In the genomic region with DNA sequence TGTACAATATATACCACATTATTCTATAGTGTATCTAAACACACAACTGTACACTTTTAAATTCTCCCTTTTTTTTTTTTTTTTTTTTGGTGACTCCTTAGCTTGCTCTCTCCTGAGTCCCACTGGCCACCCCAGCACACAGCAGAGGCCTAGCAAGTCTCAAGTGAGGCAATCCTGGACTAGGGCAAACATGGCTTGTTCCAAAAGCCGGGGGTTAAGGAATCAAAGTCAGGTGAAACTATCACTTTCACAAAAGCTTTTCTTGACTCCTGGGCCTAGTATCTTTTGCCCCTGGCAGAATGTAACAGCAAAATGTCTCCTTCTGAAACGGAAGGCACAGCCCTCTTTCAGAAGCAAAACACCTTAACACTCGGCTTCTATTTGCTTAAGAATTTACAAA, we compare ENCODE assay signal across 22 cellular contexts. TPM values are rescaled to one million over a fixed set of nuclear protein-coding genes. Genes with fewer than 3 reads are reported as not detected.
DNase-seq lines count a peak whose midpoint lies in the region; ATAC-seq, FAIRE-seq and TF ChIP-seq lines count a peak whose summit lies in the region.
"Had no signal": no experiment of that assay in that cellular context is flagged by ENCODE, and none has a peak within 500 bp of the region (broad histone marks: within the 10 kb centered on the region; RNA-seq: fewer than 3 reads in every experiment).

No MANE protein-coding gene starts in this region.

- peaks cover 35% of the 10 kb centered on the region for H3K4me1 Mint-ChIP-seq in activated T-cell treated with anti-CD3 and anti-CD28 coated beads, Interleukin-2, amount 50 U/mL, for 4 hours (ENCODE audit: low read depth)

- no peak overlapping the region for H3K23ac ChIP-seq in H1 (ENCODE audit: insufficient read length)

- H2AK5ac ChIP-seq in H1 (ENCODE audit: low read depth, low read length): no peak overlapping the region

- H3K18ac ChIP-seq in H1 (ENCODE audit: extremely low read depth, low read length): no peak overlapping the region

- POLR2A ChIA-PET in H1 (lab: Charles Lee; ENCODE audit: partially characterized antibody): interaction anchor here (1.1 kb wide), 1 partner anchor 12 kb away, joined by 3 read pairs; no protein-coding TSS in a partner anchor

- no peak overlapping the region for H4K91ac ChIP-seq in H1 (replicated peaks; ENCODE audit: insufficient read length, low read length)

- no peak overlapping the region for H2BK20ac ChIP-seq in H1 (ENCODE audit: low read length)

- H3K27ac ChIP-seq in HUES6 (ENCODE audit: low read depth, low read length) (no peak overlapping the region), H1 (ENCODE audit: low read depth, low read length) (no peak overlapping the region), spleen (peak overlapping the region in 5 of 8 donors; percentile 20 to 81 (median 77))
- H3K27ac ChIP-seq: SJCRH30 had no signal

- TF ChIP-seq RAD21 in H1 (IDR thresholded peaks at IDR 0.05 in 1 of 2, conservative IDR thresholded peaks at IDR 0.05 in 1 of 2; ENCODE audit: low read depth in 2 of 2, low read length in 2 of 2): no peak

- H3K9me3 ChIP-seq in HUES6 (ENCODE audit: control insufficient read depth, insufficient read depth, low read depth, low read length) (no peaks in the 10 kb centered on the region), H1 (ENCODE audit: insufficient read depth in 2 of 2, low read depth in 1 of 2, low read length in 1 of 2) (no peaks in the 10 kb centered on the region), spleen (no peaks in the 10 kb centered on the region)
- H3K9me3 ChIP-seq: MG63, SJCRH30 had no signal

- H3K79me2 ChIP-seq in H1 (ENCODE audit: control insufficient read depth in 1 of 2, insufficient read depth in 2 of 2, low read length in 2 of 2): no peaks in the 10 kb centered on the region

- H4K20me1 ChIP-seq in H1 (replicated peaks in 1 of 2; ENCODE audit: control insufficient read depth in 1 of 2, insufficient read depth in 2 of 2, low read length in 2 of 2): peaks cover 11 to 18% of the 10 kb centered on the region in 2 experiments

- WGBS in H1 (ENCODE audit: extremely low coverage in 1 of 2, insufficient coverage in 1 of 2, insufficient read length in 1 of 2, insufficient replicate concordance in 2 of 2, low coverage in 1 of 2, low lambda C conversion rate in 2 of 2, missing lambda C conversion rate in 1 of 2), 2 experiments: 20% methylated on average over 3 of the region's 3 CpGs; no CpG with 5 or more reads in 1 of the 2 experiments
- 78 to 87% (median 84%) methylated on average over 3 of the region's 3 CpGs for WGBS in spleen, 5 donors

- peaks cover 10% of the 10 kb centered on the region; the same call in 1 of the 2 replicates for H3K36me3 ChIP-seq in HUES6 (ENCODE audit: control insufficient read depth, insufficient read depth, low read length)
- H3K36me3 ChIP-seq in H1 (ENCODE audit: control insufficient read depth in 2 of 4, insufficient read depth in 4 of 4, low read length in 3 of 4): no peaks in the 10 kb centered on the region
- no peaks in the 10 kb centered on the region for H3K36me3 ChIP-seq in spleen
- H3K36me3 ChIP-seq: MG63, SJCRH30 had no signal

- no peak overlapping the region for H4K8ac ChIP-seq in H1 (ENCODE audit: extremely low read depth, insufficient read depth, low read length)

- ATAC-seq in activated T-cell treated with anti-CD3 and anti-CD28 coated beads, Interleukin-2, amount 50 U/mL, for 4 hours: no peak
- ATAC-seq in GM21717 (IDR thresholded peaks at IDR 0.05; ENCODE audit: unreplicated experiment): no peak
- ATAC-seq: PC-3 had no signal

- peaks cover 98% of the 10 kb centered on the region for H3K27me3 ChIP-seq in HUES6 (ENCODE audit: control insufficient read depth, insufficient read depth, low read length)
- peaks cover 79 to 100% (median 92%) of the 10 kb centered on the region in 4 experiments for H3K27me3 ChIP-seq in H1 (replicated peaks in 1 of 4; ENCODE audit: control insufficient read depth in 3 of 4, extremely low read depth in 1 of 4, insufficient read depth in 3 of 4, low read length in 3 of 4)
- H3K27me3 ChIP-seq in spleen (replicated peaks in 1 of 7): peaks cover 0 to 98% (median 77%) of the 10 kb centered on the region in 7 donors
- H3K27me3 ChIP-seq: MG63 had no signal

- no peak for TF ChIP-seq EP300 in H1 (IDR thresholded peaks at IDR 0.05; ENCODE audit: borderline replicate concordance in 1 of 2, low read depth in 2 of 2, low read length in 2 of 2)

- no peak overlapping the region for H3K56ac ChIP-seq in H1 (replicated peaks; ENCODE audit: insufficient read length, low read depth, low read length)

- peak overlapping the region; percentile 63 for H3K4me3 Mint-ChIP-seq in activated T-cell treated with anti-CD3 and anti-CD28 coated beads, Interleukin-2, amount 50 U/mL, for 4 hours
- H3K4me3 Mint-ChIP-seq: HFFc6 had no signal

- H2BK15ac ChIP-seq in H1 (ENCODE audit: low read length): no peak overlapping the region

- no peak overlapping the region for H3K4ac ChIP-seq in H1 (replicated peaks; ENCODE audit: insufficient read length, low read depth, low read length)

- no peaks in the 10 kb centered on the region for H3K9me3 Mint-ChIP-seq in activated T-cell treated with anti-CD3 and anti-CD28 coated beads, Interleukin-2, amount 50 U/mL, for 4 hours
- H3K9me3 Mint-ChIP-seq: HFFc6 had no signal

- H2AFZ ChIP-seq in H1 (ENCODE audit: low read length): no peak overlapping the region

- H3K79me1 ChIP-seq in H1 (ENCODE audit: low read depth, low read length): no peaks in the 10 kb centered on the region

- H2BK12ac ChIP-seq in H1 (ENCODE audit: low read depth, low read length): no peak overlapping the region; the same call in 1 of the 2 replicates

- DNase-seq in activated T-cell treated with anti-CD3 and anti-CD28 coated beads, Interleukin-2, amount 50 U/mL, for 4 hours: no peak
- DNase-seq in activated T-cell treated with anti-CD3 and anti-CD28 coated beads for 4 hours: no peak
- no peak for DNase-seq in H1 (ENCODE audit: low read depth in 1 of 2, low spot score in 2 of 2)
- no peak for DNase-seq in spleen
- DNase-seq in 8988T: no peak
- no peak for DNase-seq in central memory CD4-positive, alpha-beta T cell
- DNase-seq: COR-L47, GF-D8, HFFc6, Karpas-422, MG63, NCI-H1105 treated with DMSO at 0.1 percent for 48 hours, NCI-H1694 treated with DMSO at 0.1 percent for 48 hours, NCI-H345, NCI-H69, SJCRH30 had no signal

- H3K9ac ChIP-seq in HUES6 (ENCODE audit: low read length): no peak overlapping the region
- no peak overlapping the region for H3K9ac ChIP-seq in H1 (replicated peaks in 1 of 4; ENCODE audit: extremely low read depth in 1 of 4, low read depth in 3 of 4, low read length in 3 of 4)

- H3K4me3 ChIP-seq in HUES6 (ENCODE audit: low read depth, low read length) (peak overlapping the region; percentile 19; the same call in 1 of the 2 replicates), H1 (ENCODE audit: extremely low read depth in 1 of 4, insufficient read depth in 2 of 4, low read depth in 3 of 4, low read length in 4 of 4) (no peak overlapping the region), spleen (peak overlapping the region in 2 of 8 donors; percentile 3 to 72)
- H3K4me3 ChIP-seq: MG63, SJCRH30 had no signal

- H3K36me3 Mint-ChIP-seq in activated T-cell treated with anti-CD3 and anti-CD28 coated beads, Interleukin-2, amount 50 U/mL, for 4 hours (ENCODE audit: insufficient read depth): peaks cover 5% of the 10 kb centered on the region

- intact Hi-C loops in spleen (cut with DNase I; ENCODE audit: low total_unique reads): loop anchor here (5.0 kb wide), 1 partner anchor 606 kb away; no protein-coding TSS in a partner anchor

- H3K4me2 ChIP-seq in H1 (ENCODE audit: insufficient read depth in 1 of 2, low read depth in 2 of 2, low read length in 2 of 2): peak overlapping the region in 1 of 2 experiments; percentile 77; a peak in 1 of 4 replicates

- TF ChIP-seq POLR2A in H1 (IDR thresholded peaks at IDR 0.05; ENCODE audit: control extremely low read depth in 1 of 2, low read depth in 2 of 2, low read length in 2 of 2) (no peak), spleen (IDR thresholded peaks at IDR 0.05) (no peak)

- CTCF ChIA-PET in H1 (lab: Charles Lee; ENCODE audit: partially characterized antibody): interaction anchor here (0.5 to 2.2 kb wide), 8 partner anchors 7 to 642 kb away, joined by 3 to 14 read pairs (median 3); no protein-coding TSS in a partner anchor

- no peak for FAIRE-seq in H1 (lab: Jason Lieb, UNC)
- FAIRE-seq: GM12891, GM18507 had no signal

- H3K27me3 Mint-ChIP-seq in activated T-cell treated with anti-CD3 and anti-CD28 coated beads, Interleukin-2, amount 50 U/mL, for 4 hours (ENCODE audit: low read depth): peaks cover 54% of the 10 kb centered on the region

- H3K4me1 ChIP-seq in HUES6 (ENCODE audit: control insufficient read depth, insufficient read depth, low read length): peaks cover 63% of the 10 kb centered on the region
- peaks cover 9 to 35% (median 26%) of the 10 kb centered on the region in 4 experiments for H3K4me1 ChIP-seq in H1 (replicated peaks in 1 of 4; ENCODE audit: control insufficient read depth in 3 of 4, insufficient read depth in 4 of 4, low read length in 3 of 4)
- peaks cover 15 to 57% (median 38%) of the 10 kb centered on the region in 6 donors for H3K4me1 ChIP-seq in spleen
- H3K4me1 ChIP-seq: SJCRH30 had no signal

- no peak overlapping the region for H2BK120ac ChIP-seq in H1 (replicated peaks; ENCODE audit: low read depth, low read length)

- TF ChIP-seq CTCF in H1 (IDR thresholded peaks at IDR 0.05; ENCODE audit: control extremely low read depth in 1 of 3, insufficient read depth in 1 of 3, low read depth in 1 of 3, low read length in 3 of 3) (no peak), spleen (IDR thresholded peaks at IDR 0.05 in 8 of 11, conservative IDR thresholded peaks at IDR 0.05 in 3 of 11) (no peak)

- no peak overlapping the region for H2BK5ac ChIP-seq in H1 (ENCODE audit: low read depth, low read length)

- H3K23me2 ChIP-seq in H1 (ENCODE audit: low read depth, low read length): peaks cover 10% of the 10 kb centered on the region

- H4K5ac ChIP-seq in H1 (ENCODE audit: insufficient read length, low read depth, low read length): no peak overlapping the region

- no peak overlapping the region for H3K14ac ChIP-seq in H1 (ENCODE audit: insufficient read length)

TF ChIP-seq in H1, 55 proteins besides CTCF, POLR2A, EP300 and RAD21 (continues in another document):
- peak; percentile 71 for TF ChIP-seq RNF2 (IDR thresholded peaks at IDR 0.05; ENCODE audit: borderline replicate concordance, low read depth, low read length, missing control alignments, poor library complexity, severe bottlenecking)

RNA-seq across cellular contexts. Expression of a gene that starts 5.8 kb away (rescaled TPM):
- total RNA-seq in activated T-cell treated with anti-CD3 and anti-CD28 coated beads, Interleukin-2, amount 50 U/mL, for 4 hours: 1 to 10 TPM; 2.7 to 7.3 (median 6.1) TPM
- total RNA-seq in H1 (2021; fragmentation: NEBNext Ultra II Directional; extraction: Animal tissue kit (Norgen Biotek cat#: 25700)): 0.47 and 0.50 TPM in 2 replicates
- polyA plus RNA-seq in H1 (2011; rRNA removed): 0.09 TPM in 2 replicates
- polyA plus RNA-seq in H1 (2011; cell fraction: cytosol; rRNA removed): 0.13 TPM
- polyA plus RNA-seq in H1 (2011; cell fraction: nucleus; rRNA removed): 0.11 TPM
- 0.18 to 0.91 TPM (median 0.46 TPM) in 4 replicates for polyA plus RNA-seq in H1 (2012, experiment 1 of 2)
- 0.73 TPM for polyA plus RNA-seq in H1 (2012, experiment 2 of 2)
- polyA plus RNA-seq in H1 (2013, experiment 1 of 2): 0.26 TPM
- polyA plus RNA-seq in H1 (2013, experiment 2 of 2): 0.18 TPM
- polyA minus RNA-seq in H1 (2011; rRNA and poly(A)+ RNA removed): 0.25 and 0.37 TPM in 2 replicates
- not detected for polyA minus RNA-seq in H1 (2011; cell fraction: cytosol; rRNA and poly(A)+ RNA removed)
- 0.40 TPM for polyA minus RNA-seq in H1 (2011; cell fraction: nucleus; rRNA and poly(A)+ RNA removed)
- 10 to 100 TPM in 6 of 7 donors, 1 to 10 TPM in 1; 7.7 to 17.2 (median 14.6) TPM for total RNA-seq in spleen
- 1 to 10 TPM; 1.1 to 2.3 (median 1.3) TPM for polyA plus RNA-seq in spleen
- total RNA-seq: A673, HFFc6, SJCRH30 had no signal

Comparison
In these comparisons a context has a peak if more than half of its experiments do, and no peak if none do; other contexts are left out.
1. H3K27ac ChIP-seq: peak in spleen (5 of 8); none in HUES6 (single experiment) and H1 (single experiment).